In the genomic region with DNA sequence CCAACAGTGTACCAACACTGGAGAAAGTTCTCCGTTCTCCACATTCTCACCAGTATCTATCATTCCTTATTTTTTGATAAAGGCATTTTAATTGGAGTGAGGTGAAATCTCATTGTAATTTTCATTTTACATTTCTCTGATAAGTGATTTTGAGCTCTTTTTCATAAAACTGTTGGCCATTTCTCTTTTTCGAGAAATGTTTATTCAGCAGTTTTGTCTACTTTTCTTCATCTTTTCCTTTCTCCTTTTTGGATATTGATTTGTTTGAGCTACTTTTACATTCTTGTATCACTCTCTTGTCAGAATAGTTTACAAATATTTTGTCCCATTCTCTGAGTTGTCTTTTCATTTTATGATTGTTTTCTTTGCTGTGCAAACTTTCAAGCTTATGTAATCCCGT, we compare ENCODE assay signal across 20 cellular contexts.
DNase-seq lines count a peak whose midpoint lies in the region; ATAC-seq, FAIRE-seq and TF ChIP-seq lines count a peak whose summit lies in the region.
"Had no signal": no experiment of that assay in that cellular context is flagged by ENCODE, and none has a peak within 500 bp of the region (broad histone marks: within the 10 kb centered on the region; RNA-seq: fewer than 3 reads in every experiment).

No MANE protein-coding gene starts in this region.

- TF ChIP-seq RAD21 in HepG2 (CRISPR knock-in tag; IDR thresholded peaks at IDR 0.05) (no peak), K562 (CRISPR knock-in tag; conservative IDR thresholded peaks at IDR 0.05 in 1 of 2, IDR thresholded peaks at IDR 0.05 in 1 of 2) (no peak)

- H3K4me2 ChIP-seq in HepG2 (ENCODE audit: low read depth, low read length) (no peak overlapping the region), K562 (ENCODE audit: insufficient read depth, low read length) (no peak overlapping the region)
- H3K4me2 ChIP-seq: BLaER1 treated with 17β-estradiol and CSF1 and Interleukin-3, amounts not matched to agents 10 nM and 100 nM had no signal

- H3K27ac Mint-ChIP-seq in osteocyte (ENCODE audit: unreplicated experiment) = peak overlapping the region; percentile 16
- H3K27ac Mint-ChIP-seq: CD4-positive, alpha-beta T cell; CD8-positive, alpha-beta T cell had no signal

- WGBS in HepG2 (ENCODE audit: low lambda C conversion rate) = 0% methylated on average over 3 of the region's 3 CpGs
- WGBS in right lobe of liver (ENCODE audit: insufficient coverage, low coverage, low lambda C conversion rate, missing lambda C conversion rate) = 54% methylated on average over 3 of the region's 3 CpGs
- 2% methylated on average over 3 of the region's 3 CpGs for WGBS in K562 (ENCODE audit: insufficient coverage, low coverage, missing lambda C conversion rate)

- DNase-seq in HepG2 (ENCODE audit: low spot score) = no peak
- no peak for DNase-seq in right lobe of liver
- DNase-seq in K562 (ENCODE audit: extremely low read depth in 1 of 4, low spot score in 3 of 4) = no peak
- DNase-seq in osteocyte (ENCODE audit: extremely low spot score, unreplicated experiment) = no peak
- no peak for DNase-seq in T-helper 1 cell
- no peak for DNase-seq in BE2C
- DNase-seq: ACHN; Caco-2; Calu3; CD4-positive, alpha-beta T cell; CD8-positive, alpha-beta T cell; DMS79 treated with DMSO at 0.1 percent for 48 hours; GF-D8 had no signal

- peaks cover 22% of the 10 kb centered on the region for H3K36me3 Mint-ChIP-seq in osteocyte (ENCODE audit: unreplicated experiment)
- H3K36me3 Mint-ChIP-seq: CD8-positive, alpha-beta T cell had no signal

- no peaks in the 10 kb centered on the region for H3K4me1 ChIP-seq in HepG2 (ENCODE audit: insufficient read depth, low read length)
- no peaks in the 10 kb centered on the region for H3K4me1 ChIP-seq in right lobe of liver
- no peaks in the 10 kb centered on the region for H3K4me1 ChIP-seq in K562 (replicated peaks in 1 of 2; ENCODE audit: control insufficient read depth in 2 of 2, insufficient read depth in 2 of 2, low read length in 2 of 2)
- no peaks in the 10 kb centered on the region for H3K4me1 ChIP-seq in BE2C
- H3K4me1 ChIP-seq: BLaER1 treated with 17β-estradiol and CSF1 and Interleukin-3, amounts not matched to agents 10 nM and 100 nM; Caco-2 had no signal

- ATAC-seq in HepG2 (no peak), right lobe of liver (no peak), K562 (no peak)
- ATAC-seq: CD8-positive, alpha-beta T cell had no signal

- POLR2A ChIA-PET in HepG2 (lab: Yijun Ruan, JAX) (no interaction called here), K562 (lab: Yijun Ruan, JAX) (no interaction called here)

- CTCF ChIA-PET in HepG2 (lab: Yijun Ruan, JAX; ENCODE audit: low intra/inter-chr PET ratio, low total read pairs) = no interaction called here
- CTCF ChIA-PET in K562 (lab: Yijun Ruan, JAX; ENCODE audit: low intra/inter-chr PET ratio) = no interaction called here

- H3K9ac ChIP-seq in HepG2 (ENCODE audit: insufficient read depth, low read depth, low read length) (no peak overlapping the region), K562 (ENCODE audit: insufficient read depth in 1 of 2, low read depth in 2 of 2, low read length in 2 of 2) (no peak overlapping the region)
- H3K9ac ChIP-seq: BLaER1 treated with 17β-estradiol and CSF1 and Interleukin-3, amounts not matched to agents 10 nM and 100 nM had no signal

- H3K4me3 ChIP-seq in HepG2 (replicated peaks in 1 of 3; ENCODE audit: insufficient read depth in 1 of 3, low read depth in 2 of 3, low read length in 3 of 3) (no peak overlapping the region), right lobe of liver (no peak overlapping the region), K562 (no peak overlapping the region), BE2C (ENCODE audit: low read depth, low read length) (no peak overlapping the region)
- H3K4me3 ChIP-seq: BLaER1 treated with 17β-estradiol and CSF1 and Interleukin-3, amounts not matched to agents 10 nM and 100 nM had no signal

- no peak overlapping the region for H2AFZ ChIP-seq in HepG2 (ENCODE audit: low read length)
- no peak overlapping the region for H2AFZ ChIP-seq in K562 (ENCODE audit: low read depth, low read length)

- in situ Hi-C loops in HepG2 (cut with HindIII; ENCODE audit: extremely low pct_ligation_motif_present, low pct_unique_long_range_greater_than_20kb) (no loop called here), K562 (cut with MboI) (no loop called here)

- H3K4me1 Mint-ChIP-seq in osteocyte (ENCODE audit: unreplicated experiment) = peaks cover 35% of the 10 kb centered on the region

- TF ChIP-seq CTCF in HepG2 (CRISPR knock-in tag; IDR thresholded peaks at IDR 0.05) (no peak), right lobe of liver (IDR thresholded peaks at IDR 0.05) (no peak), K562 (IDR thresholded peaks at IDR 0.05 in 2 of 3, conservative IDR thresholded peaks at IDR 0.05 in 1 of 3; ENCODE audit: insufficient read depth in 2 of 3, low read depth in 1 of 3, low read length in 3 of 3) (no peak), osteocyte (IDR thresholded peaks at IDR 0.05) (no peak), BE2C (IDR thresholded peaks at IDR 0.05; ENCODE audit: low read depth, low read length) (no peak)

- H3K27me3 ChIP-seq in HepG2 (ENCODE audit: control insufficient read depth in 1 of 2, insufficient read depth in 2 of 2, low read length in 2 of 2) (no peaks in the 10 kb centered on the region), right lobe of liver (no peaks in the 10 kb centered on the region), K562 (ENCODE audit: control insufficient read depth in 2 of 2, insufficient read depth in 2 of 2, low read length in 2 of 2) (no peaks in the 10 kb centered on the region), BE2C (no peaks in the 10 kb centered on the region)
- H3K27me3 ChIP-seq: BLaER1 treated with 17β-estradiol and CSF1 and Interleukin-3, amounts not matched to agents 10 nM and 100 nM had no signal

- H3K79me2 ChIP-seq in HepG2 (ENCODE audit: insufficient read depth, low read length) (no peaks in the 10 kb centered on the region), K562 (ENCODE audit: control insufficient read depth, insufficient read depth, low read length) (no peaks in the 10 kb centered on the region)

- no peak overlapping the region for H3K4me3 Mint-ChIP-seq in osteocyte (ENCODE audit: unreplicated experiment)
- H3K4me3 Mint-ChIP-seq: CD4-positive, alpha-beta T cell; CD8-positive, alpha-beta T cell had no signal

- H3K36me3 ChIP-seq in HepG2 (replicated peaks in 1 of 2; ENCODE audit: control insufficient read depth in 1 of 2, insufficient read depth in 2 of 2, low read length in 2 of 2) (no peaks in the 10 kb centered on the region), right lobe of liver (no peaks in the 10 kb centered on the region), K562 (ENCODE audit: control insufficient read depth, insufficient read depth, low read length) (no peaks in the 10 kb centered on the region), BE2C (no peaks in the 10 kb centered on the region)
- H3K36me3 ChIP-seq: BLaER1 treated with 17β-estradiol and CSF1 and Interleukin-3, amounts not matched to agents 10 nM and 100 nM had no signal

- H3K27ac ChIP-seq in HepG2 (ENCODE audit: extremely low read length, insufficient read depth, low read length) (no peak overlapping the region), right lobe of liver (no peak overlapping the region), K562 (ENCODE audit: extremely low read depth, low read depth, low read length) (no peak overlapping the region)
- H3K27ac ChIP-seq: 22Rv1; BLaER1 treated with 17β-estradiol and CSF1 and Interleukin-3, amounts not matched to agents 10 nM and 100 nM; C4-2B had no signal

- no peaks in the 10 kb centered on the region for H3K9me1 ChIP-seq in K562 (ENCODE audit: control insufficient read depth, insufficient read depth, low read length)

- TF ChIP-seq EP300 in HepG2 (IDR thresholded peaks at IDR 0.05; ENCODE audit: low read depth in 2 of 2, low read length in 2 of 2) (no peak), HepG2 (CRISPR knock-in tag; IDR thresholded peaks at IDR 0.05; ENCODE audit: borderline replicate concordance) (no peak), K562 (IDR thresholded peaks at IDR 0.05; ENCODE audit: low read length) (no peak)

- H3K27me3 Mint-ChIP-seq in osteocyte (ENCODE audit: unreplicated experiment) = no peaks in the 10 kb centered on the region
- H3K27me3 Mint-ChIP-seq: CD4-positive, alpha-beta T cell had no signal

- BruUV-seq in HepG2 (replicated peaks; lab: Mats Ljungman, UMichigan) (no TSS peak), K562 (replicated peaks; lab: Mats Ljungman, UMichigan) (no TSS peak)

- FAIRE-seq in HepG2 (lab: Jason Lieb, UNC) (no peak), K562 (lab: Jason Lieb, UNC) (no peak)
- FAIRE-seq: D721Med, G401.6, GM12891, GM19239 had no signal

- TF ChIP-seq POLR2A in HepG2 (IDR thresholded peaks at IDR 0.05; ENCODE audit: insufficient read depth in 1 of 2, low read depth in 2 of 2, low read length in 2 of 2) = no peak
- no peak for TF ChIP-seq POLR2A in right lobe of liver (IDR thresholded peaks at IDR 0.05)
- no peak for TF ChIP-seq POLR2A in K562 (conservative IDR thresholded peaks at IDR 0.05)

- intact Hi-C loops in HepG2 (cut with micrococcal nuclease; ENCODE audit: unreplicated experiment) = no loop called here
- intact Hi-C loops in right lobe of liver (cut with DNase I) = no loop called here
- intact Hi-C loops in K562 (cut with micrococcal nuclease) = no loop called here

- H3K9me3 ChIP-seq in HepG2 (ENCODE audit: low read length) (no peaks in the 10 kb centered on the region), right lobe of liver (no peaks in the 10 kb centered on the region), K562 (replicated peaks; ENCODE audit: control insufficient read depth, insufficient read depth, low read depth, low read length) (no peaks in the 10 kb centered on the region), BE2C (no peaks in the 10 kb centered on the region; the same call in 1 of the 2 replicates)
- H3K9me3 ChIP-seq: Caco-2 had no signal

- peaks cover 26% of the 10 kb centered on the region for H3K9me3 Mint-ChIP-seq in osteocyte (ENCODE audit: unreplicated experiment)

- H4K20me1 ChIP-seq in HepG2 (ENCODE audit: insufficient read depth, low read length) (no peaks in the 10 kb centered on the region), K562 (replicated peaks; ENCODE audit: control insufficient read depth, insufficient read depth, low read length) (no peaks in the 10 kb centered on the region)
- H4K20me1 ChIP-seq: BLaER1 treated with 17β-estradiol and CSF1 and Interleukin-3, amounts not matched to agents 10 nM and 100 nM had no signal

TF ChIP-seq in K562, 482 proteins besides CTCF, POLR2A, EP300 and RAD21 (continues in another document):
- no peak for TF ChIP-seq NFE2L1 (tag; IDR thresholded peaks at IDR 0.05; ENCODE audit: borderline replicate concordance, low read depth)
- peak; percentile 83 for TF ChIP-seq ZNF316 (IDR thresholded peaks at IDR 0.05)
- no peak for TF ChIP-seq XRCC3 (IDR thresholded peaks at IDR 0.05)
